Comparison of ENCODE assay signal across 8 cellular contexts in genomic region chr17:28576758-28577465, GRCh38. TPM values are rescaled to one million over a fixed set of nuclear protein-coding genes. Genes with fewer than 3 reads are reported as not detected.
DNase-seq lines count a peak whose midpoint lies in the region; ATAC-seq and TF ChIP-seq lines count a peak whose summit lies in the region.

TSS of gene ALDOC (minus strand) at chr17:28576895. CDS start at chr17:28575532, 1,363 bp downstream.

- H3K36me3 ChIP-seq in DND-41 (ENCODE audit: insufficient read depth, low read length) (peaks cover 59% of the 10 kb centered on the region), SJSA1 (peaks cover 66% of the 10 kb centered on the region), suprapubic skin (peaks cover 13% of the 10 kb centered on the region)

- H3K36me3 Mint-ChIP-seq in activated naive CD4-positive, alpha-beta T cell treated with anti-CD3 and anti-CD28 coated beads for 36 hours (ENCODE audit: low read depth): peaks cover 31% of the 10 kb centered on the region

- no peak within 1 kb of the TSS for H3K9ac ChIP-seq in DND-41 (ENCODE audit: low read depth, low read length)

- no peaks in the 10 kb centered on the region for H4K20me1 ChIP-seq in DND-41 (ENCODE audit: insufficient read depth, low read length)

- CTCF ChIA-PET in activated naive CD4-positive, alpha-beta T cell treated with anti-CD3 and anti-CD28 coated beads for 36 hours (lab: Charles Lee): interaction anchor here (1.0 to 2.8 kb wide), 6 partner anchors 11 to 160 kb away, joined by 3 to 17 read pairs (median 4); no protein-coding TSS in a partner anchor

- peak within 1 kb of the TSS; percentile 80 for H3K4me3 Mint-ChIP-seq in activated naive CD4-positive, alpha-beta T cell treated with anti-CD3 and anti-CD28 coated beads for 36 hours

- H3K9me3 ChIP-seq in DND-41 (ENCODE audit: insufficient read depth, low read length, severe bottlenecking) (no peaks in the 10 kb centered on the region), SJSA1 (replicated peaks) (no peaks in the 10 kb centered on the region), suprapubic skin (no peaks in the 10 kb centered on the region)

- H3K27me3 ChIP-seq in DND-41 (ENCODE audit: insufficient read depth, low read length, poor library complexity) (no peaks in the 10 kb centered on the region), SJSA1 (replicated peaks) (no peaks in the 10 kb centered on the region), suprapubic skin (no peaks in the 10 kb centered on the region)

- H3K4me1 Mint-ChIP-seq in activated naive CD4-positive, alpha-beta T cell treated with anti-CD3 and anti-CD28 coated beads for 36 hours (ENCODE audit: low read depth): peaks cover 40% of the 10 kb centered on the region

- H3K27ac Mint-ChIP-seq in activated naive CD4-positive, alpha-beta T cell treated with anti-CD3 and anti-CD28 coated beads for 36 hours: peak within 1 kb of the TSS; percentile 84

- peak in 1 of 2 donors; percentile 60 for TF ChIP-seq POLR2A in suprapubic skin (IDR thresholded peaks at IDR 0.05)

- H2AFZ ChIP-seq in DND-41 (ENCODE audit: low read depth, low read length): no peak within 1 kb of the TSS

- no peak within 1 kb of the TSS for H3K4me2 ChIP-seq in DND-41 (ENCODE audit: insufficient read depth, low read length)

- 7% methylated on average over 21 of the region's 26 CpGs for WGBS in suprapubic skin

- H3K4me3 ChIP-seq in DND-41 (ENCODE audit: low read depth in 1 of 2, low read length in 2 of 2) (no peak within 1 kb of the TSS), LNCaP clone FGC (ENCODE audit: low read depth, low read length) (peak within 1 kb of the TSS; percentile 56), SJSA1 (no peak within 1 kb of the TSS), suprapubic skin (peak within 1 kb of the TSS; percentile 34)

- ATAC-seq in DND-41 (ENCODE audit: insufficient read depth, low read depth): peak; percentile 81
- ATAC-seq in GM21723 (IDR thresholded peaks at IDR 0.05; ENCODE audit: unreplicated experiment): peak; percentile 70
- ATAC-seq in omental fat pad (ENCODE audit: low FRiP score): peak; percentile 83

- H3K27ac ChIP-seq in DND-41 (ENCODE audit: low read length) (no peak within 1 kb of the TSS), SJSA1 (no peak within 1 kb of the TSS), suprapubic skin (no peak within 1 kb of the TSS)

- DNase-seq in DND-41 (peak; percentile 79), LNCaP clone FGC (ENCODE audit: low read depth) (peak; percentile 91), SJSA1 (ENCODE audit: low read depth in 1 of 2, low spot score in 2 of 2) (peak; percentile 62 to 87), globus pallidus (ENCODE audit: low spot score) (peak; percentile 97), omental fat pad (ENCODE audit: low spot score) (peak; percentile 91), suprapubic skin (ENCODE audit: low spot score in 2 of 2) (peak; percentile 96)
- DNase-seq in activated naive CD4-positive, alpha-beta T cell treated with anti-CD3 and anti-CD28 coated beads for 36 hours: peak; percentile 98

- no peak for TF ChIP-seq EP300 in suprapubic skin (IDR thresholded peaks at IDR 0.05)

- H3K27me3 Mint-ChIP-seq in activated naive CD4-positive, alpha-beta T cell treated with anti-CD3 and anti-CD28 coated beads for 36 hours (ENCODE audit: low read depth): no peaks in the 10 kb centered on the region

- H3K9me3 Mint-ChIP-seq in activated naive CD4-positive, alpha-beta T cell treated with anti-CD3 and anti-CD28 coated beads for 36 hours: no peaks in the 10 kb centered on the region

- H3K79me2 ChIP-seq in DND-41 (ENCODE audit: insufficient read depth, low read length): peaks cover 1% of the 10 kb centered on the region; the same call in 1 of the 2 replicates

- intact Hi-C loops in activated naive CD4-positive, alpha-beta T cell treated with anti-CD3 and anti-CD28 coated beads for 36 hours (cut with micrococcal nuclease): loop anchor here (1.0 to 10.0 kb wide), 5 partner anchors 22 to 532 kb away; partner anchors contain the start of genes NLK, PHF12, SPAG5 and UNC119

- TF ChIP-seq CTCF in DND-41 (IDR thresholded peaks at IDR 0.05; ENCODE audit: borderline replicate concordance, extremely low read depth, low read length, poor library complexity, severe bottlenecking) (no peak), LNCaP clone FGC (IDR thresholded peaks at IDR 0.05; ENCODE audit: control insufficient read depth, extremely low read depth, insufficient read depth) (no peak), omental fat pad (IDR thresholded peaks at IDR 0.05) (no peak), suprapubic skin (IDR thresholded peaks at IDR 0.05) (no peak)

- H3K4me1 ChIP-seq in DND-41 (ENCODE audit: insufficient read depth, low read length) (peaks cover 10% of the 10 kb centered on the region), SJSA1 (replicated peaks) (peaks cover 14% of the 10 kb centered on the region), suprapubic skin (peaks cover 18% of the 10 kb centered on the region)

RNA-seq across cellular contexts. Expression of gene ALDOC, which starts in this region (rescaled TPM):
- 6.1 and 9.4 TPM in 2 replicates for total RNA-seq in SJSA1 (2014; rRNA removed; shearing (Covaris generic))
- 10 to 100 TPM; 65.6 to 66.2 TPM for total RNA-seq in activated naive CD4-positive, alpha-beta T cell treated with anti-CD3 and anti-CD28 coated beads for 36 hours
- total RNA-seq in omental fat pad: 10 to 100 TPM; 17.3 to 83.0 (median 33.6) TPM
- 100 to 1,000 TPM in 1 of 4 donors, 10 to 100 TPM in 3; 33.0 to 103 (median 62.6) TPM for total RNA-seq in suprapubic skin

Comparison
In these comparisons a context has a peak if more than half of its experiments do, and no peak if none do; other contexts are left out.
1. H3K4me3 ChIP-seq: peak in LNCaP clone FGC (single experiment) and suprapubic skin (single experiment); none in DND-41 (0 of 2) and SJSA1 (single experiment).
2. Peak in every context shown above with its lines, with median percentiles within 50 percentile points of each other: ATAC-seq and DNase-seq.